21 cellular contexts compared by ENCODE assay signal in genomic region chr16:72909196-72909595, GRCh38.
"Had no signal": no experiment of that assay in that cellular context is flagged by ENCODE, and none has a peak within 500 bp of the region (broad histone marks: within the 10 kb centered on the region; RNA-seq: fewer than 3 reads in every experiment).

No MANE protein-coding gene starts in this region.

- H3K27ac ChIP-seq: HL-60, PC-9, Peyer's patch, SJCRH30 had no signal

- DNase-seq: Karpas-422, KG1, MM.1S, NCI-H1092 treated with DMSO at 0.1 percent for 48 hours, NCI-H1417, NCI-H1436 treated with DMSO at 0.1 percent for 48 hours, NCI-H1694, NCI-H187 treated with DMSO at 0.1 percent for 48 hours, NCI-H2029 treated with DMSO at 0.1 percent for 48 hours, NCI-H2171 treated with DMSO at 0.1 percent for 48 hours, NCI-H345, NCI-H446 treated with DMSO at 0.1 percent for 48 hours, NCI-H524, NCI-H526 treated with DMSO at 0.1 percent for 48 hours, NCI-H748 treated with DMSO at 0.1 percent for 48 hours, PC-9, Peyer's patch, SJCRH30 had no signal

- H3K27me3 ChIP-seq: Peyer's patch, SJCRH30 had no signal

- H3K9me3 ChIP-seq: Peyer's patch, SJCRH30 had no signal

- H2AFZ ChIP-seq: PC-9 had no signal

- H3K4me2 ChIP-seq: PC-9 had no signal

- H3K4me1 ChIP-seq: SJCRH30 had no signal

- ATAC-seq: Right ventricle myocardium inferior, SK-N-SH treated with all-trans-retinoic acid at 6 μM for 48 hours had no signal

- H3K4me3 ChIP-seq: PC-9, Peyer's patch, SJCRH30 had no signal

- H3K36me3 ChIP-seq: Peyer's patch, SJCRH30 had no signal
